Comparison of ENCODE assay signal across 24 cellular contexts in genomic region chrX:22040184-22040583, GRCh38.
"Had no signal": no experiment of that assay in that cellular context is flagged by ENCODE, and none has a peak within 500 bp of the region (broad histone marks: within the 10 kb centered on the region; RNA-seq: fewer than 3 reads in every experiment).

No MANE protein-coding gene starts in this region.

- H3K27ac ChIP-seq: gastrocnemius medialis, hepatocyte, left ventricle myocardium inferior, SJCRH30, skin epidermis, transverse colon had no signal

- H2AFZ ChIP-seq: hepatocyte had no signal

- H3K27ac Mint-ChIP-seq: effector memory CD8-positive, alpha-beta T cell had no signal

- H3K79me2 ChIP-seq: hepatocyte had no signal

- H3K27me3 ChIP-seq: gastrocnemius medialis, hepatocyte, SJCRH30, transverse colon had no signal

- H3K36me3 Mint-ChIP-seq: activated naive CD8-positive, alpha-beta T cell treated with anti-CD3 and anti-CD28 coated beads, Interleukin-2, amount 10 ng/mL, durations not matched to agents 7 days and 5 days had no signal

- H3K36me3 ChIP-seq: gastrocnemius medialis, left ventricle myocardium inferior, SJCRH30, transverse colon had no signal

- H3K4me3 ChIP-seq: gastrocnemius medialis, hepatocyte, left ventricle myocardium inferior, lung, mucosa of descending colon, SJCRH30, skin epidermis, transverse colon had no signal

- H3K27me3 Mint-ChIP-seq: activated naive CD8-positive, alpha-beta T cell treated with anti-CD3 and anti-CD28 coated beads, Interleukin-2, amount 10 ng/mL, durations not matched to agents 7 days and 5 days; effector memory CD8-positive, alpha-beta T cell; stimulated activated naive B cell treated with anti-CD40 and anti-IgM and Interleukin-4, amounts not matched to agents 10 μg/mL and 1 μg/mL and 100 μg/mL, for 72 hours had no signal

- H3K9me3 Mint-ChIP-seq: activated naive CD8-positive, alpha-beta T cell treated with anti-CD3 and anti-CD28 coated beads, Interleukin-2, amount 10 ng/mL, durations not matched to agents 7 days and 5 days; effector memory CD8-positive, alpha-beta T cell; nephron; stimulated activated naive B cell treated with anti-CD40 and anti-IgM and Interleukin-4, amounts not matched to agents 10 μg/mL and 1 μg/mL and 100 μg/mL, for 72 hours had no signal

- ATAC-seq: effector memory CD8-positive, alpha-beta T cell; gastrocnemius medialis; mucosa of descending colon; sciatic nerve; SK-N-SH treated with all-trans-retinoic acid at 6 μM for 48 hours; stimulated activated naive B cell treated with anti-CD40 and anti-IgM and Interleukin-4, amounts not matched to agents 10 μg/mL and 1 μg/mL and 100 μg/mL, for 72 hours had no signal

- DNase-seq: activated CD4-positive, CD25-positive, alpha-beta regulatory T cell treated with anti-CD3 and anti-CD28 coated beads, Interleukin-2, amount 50 U/mL, for 72 hours; activated naive CD8-positive, alpha-beta T cell treated with anti-CD3 and anti-CD28 coated beads, Interleukin-2, amount 10 ng/mL, durations not matched to agents 7 days and 5 days; amniotic stem cell; caudate nucleus; cortex of kidney; effector memory CD8-positive, alpha-beta T cell; erythroblast; gastrocnemius medialis; glutamatergic neuron; islet precursor cell; left ventricle myocardium inferior; mucosa of descending colon; SJCRH30; stimulated activated CD4-positive, alpha-beta T cell treated with anti-CD3 and anti-CD28 coated beads, Interleukin-12 subunit alpha, Interleukin-12 subunit beta, amount 100 ng/mL, for 4 hours; stimulated activated CD4-positive, alpha-beta T cell treated with anti-CD3 and anti-CD28 coated beads, Interleukin-4, amount 100 ng/mL, for 24 hours; stimulated activated naive B cell treated with anti-CD40 and anti-IgM and Interleukin-4, amounts not matched to agents 10 μg/mL and 1 μg/mL and 100 μg/mL, for 72 hours; T-helper 2 cell; transverse colon had no signal

- H3K4me3 Mint-ChIP-seq: effector memory CD8-positive, alpha-beta T cell had no signal

- H3K9me3 ChIP-seq: gastrocnemius medialis, left ventricle myocardium inferior, mucosa of descending colon, SJCRH30, transverse colon had no signal

- H3K4me2 ChIP-seq: hepatocyte had no signal

- H3K4me1 ChIP-seq: gastrocnemius medialis, left ventricle myocardium inferior, transverse colon had no signal
